Comparison of ENCODE assay signal across 1 cellular context in the genomic region with DNA sequence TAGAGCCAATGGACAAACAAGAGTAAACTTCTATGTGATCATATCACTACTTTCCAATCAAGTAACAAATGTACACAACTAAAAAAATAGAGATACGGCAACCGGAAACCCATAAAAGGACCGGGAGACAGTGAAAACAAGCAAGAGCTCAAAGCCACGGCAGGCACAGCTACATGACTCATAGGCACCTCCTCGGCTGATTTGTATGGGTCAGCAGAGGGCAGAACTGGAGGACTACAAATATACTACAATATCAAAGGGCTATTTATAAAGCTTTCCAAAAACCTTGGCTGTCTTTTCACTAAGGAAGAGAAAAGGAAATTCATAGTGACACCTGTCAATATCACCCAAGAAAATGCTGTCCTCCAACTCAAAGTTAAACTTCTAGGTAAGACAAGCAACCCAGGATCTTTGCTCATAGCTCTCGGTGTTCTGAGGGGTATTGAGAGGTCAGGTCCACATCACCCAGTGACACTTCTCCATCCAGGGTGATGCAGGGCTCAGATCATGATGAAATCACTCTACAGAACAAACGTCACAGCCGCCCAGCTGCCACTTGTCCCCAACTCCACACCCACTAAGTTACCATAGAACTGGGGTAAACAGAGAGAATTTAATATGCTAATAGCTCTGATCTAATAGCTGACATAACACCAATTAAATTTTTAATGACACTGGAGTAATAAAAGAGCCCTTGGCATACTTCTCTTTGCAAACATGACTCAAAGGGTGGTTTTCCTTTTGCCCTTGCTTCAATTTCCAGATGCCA.
A peak's percentile ranks its signal among the peaks of the same experiment; 100 is the strongest.
TF ChIP-seq lines count a peak whose summit lies in the region.

No MANE protein-coding gene starts in this region.

TF ChIP-seq in K562, 482 proteins besides CTCF, POLR2A, EP300 and RAD21 (continued from another document and continues in another):
- TF ChIP-seq, protein P1, sequence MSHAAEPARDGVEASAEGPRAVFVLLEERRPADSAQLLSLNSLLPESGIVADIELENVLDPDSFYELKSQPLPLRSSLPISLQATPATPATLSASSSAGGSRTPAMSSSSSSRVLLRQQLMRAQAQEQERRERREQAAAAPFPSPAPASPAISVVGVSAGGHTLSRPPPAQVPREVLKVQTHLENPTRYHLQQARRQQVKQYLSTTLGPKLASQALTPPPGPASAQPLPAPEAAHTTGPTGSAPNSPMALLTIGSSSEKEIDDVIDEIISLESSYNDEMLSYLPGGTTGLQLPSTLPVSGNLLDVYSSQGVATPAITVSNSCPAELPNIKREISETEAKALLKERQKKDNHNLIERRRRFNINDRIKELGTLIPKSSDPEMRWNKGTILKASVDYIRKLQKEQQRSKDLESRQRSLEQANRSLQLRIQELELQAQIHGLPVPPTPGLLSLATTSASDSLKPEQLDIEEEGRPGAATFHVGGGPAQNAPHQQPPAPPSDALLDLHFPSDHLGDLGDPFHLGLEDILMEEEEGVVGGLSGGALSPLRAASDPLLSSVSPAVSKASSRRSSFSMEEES (CRISPR knock-in tag; IDR thresholded peaks at IDR 0.05): no peak
- TF ChIP-seq, protein P2, sequence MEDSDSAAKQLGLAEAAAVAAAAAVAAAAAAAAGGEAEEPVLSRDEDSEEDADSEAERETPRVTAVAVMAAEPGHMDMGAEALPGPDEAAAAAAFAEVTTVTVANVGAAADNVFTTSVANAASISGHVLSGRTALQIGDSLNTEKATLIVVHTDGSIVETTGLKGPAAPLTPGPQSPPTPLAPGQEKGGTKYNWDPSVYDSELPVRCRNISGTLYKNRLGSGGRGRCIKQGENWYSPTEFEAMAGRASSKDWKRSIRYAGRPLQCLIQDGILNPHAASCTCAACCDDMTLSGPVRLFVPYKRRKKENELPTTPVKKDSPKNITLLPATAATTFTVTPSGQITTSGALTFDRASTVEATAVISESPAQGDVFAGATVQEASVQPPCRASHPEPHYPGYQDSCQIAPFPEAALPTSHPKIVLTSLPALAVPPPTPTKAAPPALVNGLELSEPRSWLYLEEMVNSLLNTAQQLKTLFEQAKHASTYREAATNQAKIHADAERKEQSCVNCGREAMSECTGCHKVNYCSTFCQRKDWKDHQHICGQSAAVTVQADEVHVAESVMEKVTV (CRISPR knock-in tag; IDR thresholded peaks at IDR 0.05): no peak
- TF ChIP-seq, protein P3, sequence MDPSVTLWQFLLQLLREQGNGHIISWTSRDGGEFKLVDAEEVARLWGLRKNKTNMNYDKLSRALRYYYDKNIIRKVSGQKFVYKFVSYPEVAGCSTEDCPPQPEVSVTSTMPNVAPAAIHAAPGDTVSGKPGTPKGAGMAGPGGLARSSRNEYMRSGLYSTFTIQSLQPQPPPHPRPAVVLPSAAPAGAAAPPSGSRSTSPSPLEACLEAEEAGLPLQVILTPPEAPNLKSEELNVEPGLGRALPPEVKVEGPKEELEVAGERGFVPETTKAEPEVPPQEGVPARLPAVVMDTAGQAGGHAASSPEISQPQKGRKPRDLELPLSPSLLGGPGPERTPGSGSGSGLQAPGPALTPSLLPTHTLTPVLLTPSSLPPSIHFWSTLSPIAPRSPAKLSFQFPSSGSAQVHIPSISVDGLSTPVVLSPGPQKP (CRISPR knock-in tag; IDR thresholded peaks at IDR 0.05): peak; percentile 87; the same call in 1 of the 2 replicates
- TF ChIP-seq, protein P4, sequence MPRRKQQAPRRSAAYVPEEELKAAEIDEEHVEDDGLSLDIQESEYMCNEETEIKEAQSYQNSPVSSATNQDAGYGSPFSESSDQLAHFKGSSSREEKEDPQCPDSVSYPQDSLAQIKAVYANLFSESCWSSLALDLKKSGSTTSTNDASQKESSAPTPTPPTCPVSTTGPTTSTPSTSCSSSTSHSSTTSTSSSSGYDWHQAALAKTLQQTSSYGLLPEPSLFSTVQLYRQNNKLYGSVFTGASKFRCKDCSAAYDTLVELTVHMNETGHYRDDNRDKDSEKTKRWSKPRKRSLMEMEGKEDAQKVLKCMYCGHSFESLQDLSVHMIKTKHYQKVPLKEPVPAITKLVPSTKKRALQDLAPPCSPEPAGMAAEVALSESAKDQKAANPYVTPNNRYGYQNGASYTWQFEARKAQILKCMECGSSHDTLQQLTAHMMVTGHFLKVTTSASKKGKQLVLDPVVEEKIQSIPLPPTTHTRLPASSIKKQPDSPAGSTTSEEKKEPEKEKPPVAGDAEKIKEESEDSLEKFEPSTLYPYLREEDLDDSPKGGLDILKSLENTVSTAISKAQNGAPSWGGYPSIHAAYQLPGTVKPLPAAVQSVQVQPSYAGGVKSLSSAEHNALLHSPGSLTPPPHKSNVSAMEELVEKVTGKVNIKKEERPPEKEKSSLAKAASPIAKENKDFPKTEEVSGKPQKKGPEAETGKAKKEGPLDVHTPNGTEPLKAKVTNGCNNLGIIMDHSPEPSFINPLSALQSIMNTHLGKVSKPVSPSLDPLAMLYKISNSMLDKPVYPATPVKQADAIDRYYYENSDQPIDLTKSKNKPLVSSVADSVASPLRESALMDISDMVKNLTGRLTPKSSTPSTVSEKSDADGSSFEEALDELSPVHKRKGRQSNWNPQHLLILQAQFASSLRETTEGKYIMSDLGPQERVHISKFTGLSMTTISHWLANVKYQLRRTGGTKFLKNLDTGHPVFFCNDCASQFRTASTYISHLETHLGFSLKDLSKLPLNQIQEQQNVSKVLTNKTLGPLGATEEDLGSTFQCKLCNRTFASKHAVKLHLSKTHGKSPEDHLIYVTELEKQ (CRISPR knock-in tag; IDR thresholded peaks at IDR 0.05): no peak
- TF ChIP-seq SMAD1 (IDR thresholded peaks at IDR 0.05; ENCODE audit: low read depth, low read length, partially characterized antibody) (no peak), POLR2B (IDR thresholded peaks at IDR 0.05; ENCODE audit: low read depth, partially characterized antibody) (no peak), BRD4 (IDR thresholded peaks at IDR 0.05) (no peak), ZNF507 (tag; conservative IDR thresholded peaks at IDR 0.05) (no peak), ZNF717 (CRISPR knock-in tag; IDR thresholded peaks at IDR 0.05) (no peak), FIP1L1 (IDR thresholded peaks at IDR 0.05; ENCODE audit: low read depth, low read length, poor library complexity, severe bottlenecking) (no peak), ZNF263 (CRISPR knock-in tag; IDR thresholded peaks at IDR 0.05; ENCODE audit: borderline replicate concordance) (no peak), KAT2B (IDR thresholded peaks at IDR 0.05; ENCODE audit: low read depth, low read length) (no peak), NCOR1 (IDR thresholded peaks at IDR 0.05) (no peak), RFX1 (IDR thresholded peaks at IDR 0.05) (peak; percentile 33; the same call in 1 of the 2 replicates), ZNF589 (CRISPR knock-in tag; IDR thresholded peaks at IDR 0.05; ENCODE audit: low read depth) (no peak), KDM5B (IDR thresholded peaks at IDR 0.05; ENCODE audit: insufficient replicate concordance, low read depth, low read length) (no peak), ZBED1 (IDR thresholded peaks at IDR 0.05) (no peak), RBM15 (IDR thresholded peaks at IDR 0.05; ENCODE audit: insufficient read depth, low read length) (no peak), FOXA1 (IDR thresholded peaks at IDR 0.05; ENCODE audit: borderline replicate concordance) (no peak)
- TF ChIP-seq, protein P5, sequence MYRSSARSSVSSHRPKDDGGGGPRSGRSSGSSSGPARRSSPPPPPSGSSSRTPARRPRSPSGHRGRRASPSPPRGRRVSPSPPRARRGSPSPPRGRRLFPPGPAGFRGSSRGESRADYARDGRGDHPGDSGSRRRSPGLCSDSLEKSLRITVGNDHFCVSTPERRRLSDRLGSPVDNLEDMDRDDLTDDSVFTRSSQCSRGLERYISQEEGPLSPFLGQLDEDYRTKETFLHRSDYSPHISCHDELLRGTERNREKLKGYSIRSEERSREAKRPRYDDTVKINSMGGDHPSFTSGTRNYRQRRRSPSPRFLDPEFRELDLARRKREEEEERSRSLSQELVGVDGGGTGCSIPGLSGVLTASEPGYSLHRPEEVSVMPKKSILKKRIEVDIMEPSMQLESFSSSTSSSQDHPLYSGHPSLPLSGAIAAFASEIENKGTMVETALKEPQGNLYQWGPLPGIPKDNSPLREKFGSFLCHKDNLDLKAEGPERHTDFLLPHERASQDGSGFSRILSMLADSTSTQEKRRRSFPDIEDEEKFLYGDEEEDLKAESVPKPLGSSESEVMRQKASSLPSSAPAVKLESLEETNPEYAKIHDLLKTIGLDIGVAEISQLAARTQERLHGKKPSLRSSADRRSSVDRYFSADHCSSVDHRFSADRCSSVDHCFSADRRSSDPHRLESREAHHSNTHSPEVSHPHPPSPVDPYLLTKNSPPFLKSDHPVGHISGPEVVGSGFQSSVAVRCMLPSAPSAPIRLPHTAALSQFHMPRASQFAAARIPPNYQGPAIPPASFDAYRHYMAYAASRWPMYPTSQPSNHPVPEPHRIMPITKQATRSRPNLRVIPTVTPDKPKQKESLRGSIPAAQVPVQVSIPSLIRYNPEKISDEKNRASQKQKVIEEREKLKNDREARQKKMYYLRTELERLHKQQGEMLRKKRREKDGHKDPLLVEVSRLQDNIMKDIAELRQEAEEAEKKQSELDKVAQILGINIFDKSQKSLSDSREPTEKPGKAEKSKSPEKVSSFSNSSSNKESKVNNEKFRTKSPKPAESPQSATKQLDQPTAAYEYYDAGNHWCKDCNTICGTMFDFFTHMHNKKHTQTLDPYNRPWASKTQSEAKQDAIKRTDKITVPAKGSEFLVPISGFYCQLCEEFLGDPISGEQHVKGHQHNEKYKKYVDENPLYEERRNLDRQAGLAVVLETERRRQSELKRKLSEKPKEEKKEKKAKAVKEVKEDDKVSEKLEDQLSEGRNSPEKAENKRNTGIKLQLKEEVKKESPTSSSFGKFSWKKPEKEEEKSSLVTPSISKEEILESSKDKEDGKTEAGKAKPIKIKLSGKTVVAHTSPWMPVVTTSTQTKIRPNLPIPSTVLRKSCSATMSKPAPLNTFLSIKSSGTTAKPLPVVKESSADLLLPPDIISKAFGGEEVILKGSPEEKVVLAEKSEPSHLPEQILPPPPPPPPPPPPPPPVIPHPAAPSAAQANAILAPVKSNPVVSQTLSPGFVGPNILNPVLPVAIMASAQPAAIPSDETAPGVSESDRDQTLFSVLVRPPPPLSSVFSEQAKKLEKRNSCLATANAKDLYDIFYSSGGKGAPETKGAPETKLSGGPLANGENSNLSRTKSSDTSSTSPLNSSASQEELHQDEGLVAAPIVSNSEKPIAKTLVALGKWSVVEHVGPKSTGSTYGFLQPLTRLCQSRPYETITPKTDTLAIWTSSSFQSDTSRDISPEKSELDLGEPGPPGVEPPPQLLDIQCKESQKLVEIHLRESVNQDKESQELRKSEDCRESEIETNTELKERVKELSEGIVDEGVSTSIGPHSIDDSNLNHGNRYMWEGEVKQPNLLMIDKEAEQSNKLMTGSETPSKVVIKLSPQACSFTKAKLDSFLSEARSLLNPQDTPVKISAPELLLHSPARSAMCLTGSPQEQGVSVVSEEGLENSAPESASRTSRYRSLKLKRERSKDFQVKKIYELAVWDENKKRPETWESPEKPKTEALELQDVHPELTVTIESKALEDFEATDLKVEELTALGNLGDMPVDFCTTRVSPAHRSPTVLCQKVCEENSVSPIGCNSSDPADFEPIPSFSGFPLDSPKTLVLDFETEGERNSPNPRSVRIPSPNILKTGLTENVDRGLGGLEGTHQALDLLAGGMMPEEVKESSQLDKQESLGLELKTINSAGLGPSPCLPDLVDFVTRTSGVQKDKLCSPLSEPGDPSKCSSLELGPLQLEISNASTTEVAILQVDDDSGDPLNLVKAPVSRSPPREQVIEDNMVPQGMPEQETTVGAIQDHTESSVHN (IDR thresholded peaks at IDR 0.05; ENCODE audit: borderline replicate concordance in 1 of 2, low read depth in 1 of 2): peak in 1 of 2 experiments; percentile 70; a peak in 2 of 4 replicates
- TF ChIP-seq, protein P6, sequence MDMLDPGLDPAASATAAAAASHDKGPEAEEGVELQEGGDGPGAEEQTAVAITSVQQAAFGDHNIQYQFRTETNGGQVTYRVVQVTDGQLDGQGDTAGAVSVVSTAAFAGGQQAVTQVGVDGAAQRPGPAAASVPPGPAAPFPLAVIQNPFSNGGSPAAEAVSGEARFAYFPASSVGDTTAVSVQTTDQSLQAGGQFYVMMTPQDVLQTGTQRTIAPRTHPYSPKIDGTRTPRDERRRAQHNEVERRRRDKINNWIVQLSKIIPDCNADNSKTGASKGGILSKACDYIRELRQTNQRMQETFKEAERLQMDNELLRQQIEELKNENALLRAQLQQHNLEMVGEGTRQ (CRISPR knock-in tag; IDR thresholded peaks at IDR 0.05): no peak
- TF ChIP-seq, protein P7, sequence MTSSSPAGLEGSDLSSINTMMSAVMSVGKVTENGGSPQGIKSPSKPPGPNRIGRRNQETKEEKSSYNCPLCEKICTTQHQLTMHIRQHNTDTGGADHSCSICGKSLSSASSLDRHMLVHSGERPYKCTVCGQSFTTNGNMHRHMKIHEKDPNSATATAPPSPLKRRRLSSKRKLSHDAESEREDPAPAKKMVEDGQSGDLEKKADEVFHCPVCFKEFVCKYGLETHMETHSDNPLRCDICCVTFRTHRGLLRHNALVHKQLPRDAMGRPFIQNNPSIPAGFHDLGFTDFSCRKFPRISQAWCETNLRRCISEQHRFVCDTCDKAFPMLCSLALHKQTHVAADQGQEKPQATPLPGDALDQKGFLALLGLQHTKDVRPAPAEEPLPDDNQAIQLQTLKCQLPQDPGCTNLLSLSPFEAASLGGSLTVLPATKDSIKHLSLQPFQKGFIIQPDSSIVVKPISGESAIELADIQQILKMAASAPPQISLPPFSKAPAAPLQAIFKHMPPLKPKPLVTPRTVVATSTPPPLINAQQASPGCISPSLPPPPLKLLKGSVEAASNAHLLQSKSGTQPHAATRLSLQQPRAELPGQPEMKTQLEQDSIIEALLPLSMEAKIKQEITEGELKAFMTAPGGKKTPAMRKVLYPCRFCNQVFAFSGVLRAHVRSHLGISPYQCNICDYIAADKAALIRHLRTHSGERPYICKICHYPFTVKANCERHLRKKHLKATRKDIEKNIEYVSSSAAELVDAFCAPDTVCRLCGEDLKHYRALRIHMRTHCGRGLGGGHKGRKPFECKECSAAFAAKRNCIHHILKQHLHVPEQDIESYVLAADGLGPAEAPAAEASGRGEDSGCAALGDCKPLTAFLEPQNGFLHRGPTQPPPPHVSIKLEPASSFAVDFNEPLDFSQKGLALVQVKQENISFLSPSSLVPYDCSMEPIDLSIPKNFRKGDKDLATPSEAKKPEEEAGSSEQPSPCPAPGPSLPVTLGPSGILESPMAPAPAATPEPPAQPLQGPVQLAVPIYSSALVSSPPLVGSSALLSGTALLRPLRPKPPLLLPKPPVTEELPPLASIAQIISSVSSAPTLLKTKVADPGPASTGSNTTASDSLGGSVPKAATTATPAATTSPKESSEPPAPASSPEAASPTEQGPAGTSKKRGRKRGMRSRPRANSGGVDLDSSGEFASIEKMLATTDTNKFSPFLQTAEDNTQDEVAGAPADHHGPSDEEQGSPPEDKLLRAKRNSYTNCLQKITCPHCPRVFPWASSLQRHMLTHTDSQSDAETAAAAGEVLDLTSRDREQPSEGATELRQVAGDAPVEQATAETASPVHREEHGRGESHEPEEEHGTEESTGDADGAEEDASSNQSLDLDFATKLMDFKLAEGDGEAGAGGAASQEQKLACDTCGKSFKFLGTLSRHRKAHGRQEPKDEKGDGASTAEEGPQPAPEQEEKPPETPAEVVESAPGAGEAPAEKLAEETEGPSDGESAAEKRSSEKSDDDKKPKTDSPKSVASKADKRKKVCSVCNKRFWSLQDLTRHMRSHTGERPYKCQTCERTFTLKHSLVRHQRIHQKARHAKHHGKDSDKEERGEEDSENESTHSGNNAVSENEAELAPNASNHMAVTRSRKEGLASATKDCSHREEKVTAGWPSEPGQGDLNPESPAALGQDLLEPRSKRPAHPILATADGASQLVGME (CRISPR knock-in tag; IDR thresholded peaks at IDR 0.05): no peak
- TF ChIP-seq, protein P8, sequence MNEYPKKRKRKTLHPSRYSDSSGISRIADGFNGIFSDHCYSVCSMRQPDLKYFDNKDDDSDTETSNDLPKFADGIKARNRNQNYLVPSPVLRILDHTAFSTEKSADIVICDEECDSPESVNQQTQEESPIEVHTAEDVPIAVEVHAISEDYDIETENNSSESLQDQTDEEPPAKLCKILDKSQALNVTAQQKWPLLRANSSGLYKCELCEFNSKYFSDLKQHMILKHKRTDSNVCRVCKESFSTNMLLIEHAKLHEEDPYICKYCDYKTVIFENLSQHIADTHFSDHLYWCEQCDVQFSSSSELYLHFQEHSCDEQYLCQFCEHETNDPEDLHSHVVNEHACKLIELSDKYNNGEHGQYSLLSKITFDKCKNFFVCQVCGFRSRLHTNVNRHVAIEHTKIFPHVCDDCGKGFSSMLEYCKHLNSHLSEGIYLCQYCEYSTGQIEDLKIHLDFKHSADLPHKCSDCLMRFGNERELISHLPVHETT (CRISPR knock-in tag; conservative IDR thresholded peaks at IDR 0.05 in 1 of 2, IDR thresholded peaks at IDR 0.05 in 1 of 2): no peak
